ENCODE assay signal across 19 cellular contexts in the genomic region with DNA sequence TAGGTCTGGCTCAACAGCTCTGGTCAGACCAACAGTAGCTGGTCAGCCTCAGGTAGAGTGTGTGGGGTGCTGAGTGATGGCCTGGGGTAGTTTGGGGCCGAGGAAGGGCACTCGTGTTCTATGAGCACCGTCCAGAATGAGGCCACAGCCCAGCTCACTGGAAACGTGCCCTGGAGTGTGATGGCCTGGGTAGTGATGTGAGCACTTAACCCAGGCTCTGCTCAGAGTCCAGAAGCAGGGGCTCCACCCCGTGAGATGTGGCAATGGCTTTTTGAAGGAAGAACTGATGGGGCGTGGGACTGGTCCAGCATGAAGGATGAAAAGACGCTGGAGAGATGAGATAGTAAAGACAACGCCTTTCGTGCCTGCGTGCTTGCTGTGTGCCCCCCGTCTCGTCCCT.
"Had no signal": no experiment of that assay in that cellular context is flagged by ENCODE, and none has a peak within 500 bp of the region (broad histone marks: within the 10 kb centered on the region; RNA-seq: fewer than 3 reads in every experiment).

No MANE protein-coding gene starts in this region.

- DNase-seq: activated CD4-positive, alpha-beta T cell treated with anti-CD3 and anti-CD28 coated beads, Interleukin-2, amount 50 U/mL, for 48 hours; activated naive CD4-positive, alpha-beta T cell treated with anti-CD3 and anti-CD28 coated beads for 36 hours; activated T-cell treated with anti-CD3 and anti-CD28 coated beads, Interleukin-2, amount 50 U/mL, for 24 hours; caudate nucleus; erythroblast; heart right ventricle; lower lobe of right lung; occipital lobe; small intestine; stimulated activated CD4-positive, alpha-beta T cell treated with anti-CD3 and anti-CD28 coated beads, Interleukin-4, amount 100 ng/mL, for 24 hours; stomach; SW 1271; T-helper 2 cell; testis; upper lobe of right lung had no signal

- H3K4me3 ChIP-seq: body of pancreas, gastrocnemius medialis, heart right ventricle, lower lobe of right lung, stomach, testis, upper lobe of right lung had no signal

- H3K27me3 ChIP-seq: body of pancreas, gastrocnemius medialis, heart right ventricle, stomach, testis, upper lobe of right lung had no signal

- H3K36me3 ChIP-seq: gastrocnemius medialis, heart right ventricle, lower lobe of right lung, stomach, upper lobe of right lung had no signal

- H3K27ac ChIP-seq: gastrocnemius medialis, heart right ventricle, lower lobe of right lung, testis, upper lobe of right lung had no signal

- ATAC-seq: body of pancreas; gastrocnemius medialis; lower lobe of right lung; natural killer cell treated with Interleukin-12 subunit alpha and Interleukin-12 subunit beta and Interleukin-15 and Interleukin-18, amount 100 ng/mL, for 72 hours; stimulated activated effector memory CD8-positive, alpha-beta T cell treated with anti-CD3 and anti-CD28 coated beads, Interleukin-12 subunit alpha, Interleukin-12 subunit beta, amount 100 ng/mL, for 72 hours; upper lobe of right lung had no signal

- H3K9me3 ChIP-seq: body of pancreas, gastrocnemius medialis, lower lobe of right lung, stomach, testis, upper lobe of right lung had no signal

- H3K4me1 ChIP-seq: gastrocnemius medialis, heart right ventricle, lower lobe of right lung, testis, upper lobe of right lung had no signal
